ENCODE assay signal across 2 cellular contexts in genomic region chr17:37821025-37821713, GRCh38.
TF ChIP-seq lines count a peak whose summit lies in the region.

No MANE protein-coding gene starts in this region.

TF ChIP-seq in IMR-90, 13 proteins besides CTCF, POLR2A, EP300 and RAD21:
- TF ChIP-seq RCOR1 (IDR thresholded peaks at IDR 0.05; ENCODE audit: insufficient replicate concordance, low read length) (no peak), BHLHE40 (IDR thresholded peaks at IDR 0.05; ENCODE audit: low read depth, low read length) (no peak), MXI1 (IDR thresholded peaks at IDR 0.05; ENCODE audit: borderline replicate concordance, low read depth, low read length) (no peak), SMC3 (IDR thresholded peaks at IDR 0.05; ENCODE audit: low read depth, low read length) (no peak), ELK1 (IDR thresholded peaks at IDR 0.05; ENCODE audit: borderline replicate concordance, low read depth, low read length) (no peak), FOS (IDR thresholded peaks at IDR 0.05; ENCODE audit: low read depth, low read length) (no peak), CHD1 (IDR thresholded peaks at IDR 0.05; ENCODE audit: low read depth, low read length) (no peak), RFX5 (IDR thresholded peaks at IDR 0.05; ENCODE audit: low read depth, low read length) (no peak), CEBPB (IDR thresholded peaks at IDR 0.05; ENCODE audit: low read depth, low read length) (no peak), MAFK (IDR thresholded peaks at IDR 0.05; ENCODE audit: low read depth, low read length) (no peak), MAZ (IDR thresholded peaks at IDR 0.05; ENCODE audit: borderline replicate concordance, low read depth, low read length) (no peak), NFE2L2 (IDR thresholded peaks at IDR 0.05; ENCODE audit: low read depth, low read length) (no peak), USF2 (IDR thresholded peaks at IDR 0.05; ENCODE audit: low read depth, low read length) (no peak)

TF ChIP-seq in SK-N-SH, 30 proteins besides CTCF, POLR2A, EP300 and RAD21:
- TF ChIP-seq TCF12 (IDR thresholded peaks at IDR 0.05) (no peak), USF2 (IDR thresholded peaks at IDR 0.05; ENCODE audit: borderline replicate concordance, low read depth, low read length) (no peak), FOXJ3 (CRISPR knock-in tag; IDR thresholded peaks at IDR 0.05) (no peak)
